ENCODE assay signal across 15 cellular contexts in genomic region chr6:147221739-147222138, GRCh38. TPM values are rescaled to one million over a fixed set of nuclear protein-coding genes. Genes with fewer than 3 reads are reported as not detected.
DNase-seq lines count a peak whose midpoint lies in the region; ATAC-seq and TF ChIP-seq lines count a peak whose summit lies in the region.
"Had no signal": no experiment of that assay in that cellular context is flagged by ENCODE, and none has a peak within 500 bp of the region (broad histone marks: within the 10 kb centered on the region; RNA-seq: fewer than 3 reads in every experiment).

No MANE protein-coding gene starts in this region.

- peak overlapping the region; percentile 1; the same call in 1 of the 2 replicates for H3K27ac ChIP-seq in ACC112 (ENCODE audit: low read depth, low read length)
- no peak overlapping the region for H3K27ac ChIP-seq in naive thymus-derived CD4-positive, alpha-beta T cell (ENCODE audit: low read depth, low read length)
- no peak overlapping the region for H3K27ac ChIP-seq in sigmoid colon
- H3K27ac ChIP-seq: BLaER1 treated with 17β-estradiol and CSF1 and Interleukin-3, amounts not matched to agents 10 nM and 100 nM had no signal

- peaks cover 15 to 72% (median 59%) of the 10 kb centered on the region in 7 donors for H3K4me1 Mint-ChIP-seq in naive thymus-derived CD4-positive, alpha-beta T cell

- 62 to 78% methylated on average over 4 of the region's 4 CpGs for WGBS in sigmoid colon, 2 donors

- no peaks in the 10 kb centered on the region for H3K9me3 ChIP-seq in adipocyte (ENCODE audit: control insufficient read depth, low read length)
- H3K9me3 ChIP-seq in naive thymus-derived CD4-positive, alpha-beta T cell (ENCODE audit: control insufficient read depth in 2 of 3, low read length in 3 of 3): no peaks in the 10 kb centered on the region
- H3K9me3 ChIP-seq in sigmoid colon: no peaks in the 10 kb centered on the region
- H3K9me3 ChIP-seq: BLaER1 treated with 17β-estradiol and CSF1 and Interleukin-3, amounts not matched to agents 10 nM and 100 nM; MG63 had no signal

- H3K36me3 ChIP-seq in ACC112 (ENCODE audit: insufficient read depth, low read length): peaks cover 50% of the 10 kb centered on the region
- peaks cover 44% of the 10 kb centered on the region for H3K36me3 ChIP-seq in adipocyte (ENCODE audit: control insufficient read depth, insufficient read depth, low read length, severe bottlenecking)
- H3K36me3 ChIP-seq in naive thymus-derived CD4-positive, alpha-beta T cell (ENCODE audit: control insufficient read depth in 2 of 3, insufficient read depth in 3 of 3, low read length in 3 of 3): no peaks in the 10 kb centered on the region
- H3K36me3 ChIP-seq in sigmoid colon: peaks cover 0 to 6% (median 0%) of the 10 kb centered on the region in 4 donors

- peaks cover 83% of the 10 kb centered on the region for H3K79me2 ChIP-seq in ACC112 (ENCODE audit: control insufficient read depth, insufficient read depth, low read length, unreplicated experiment)

- no peak for TF ChIP-seq EP300 in sigmoid colon (IDR thresholded peaks at IDR 0.05)

- H3K4me3 ChIP-seq in ACC112 (ENCODE audit: low read depth, low read length) (no peak overlapping the region), adipocyte (ENCODE audit: low read length) (peak overlapping the region; percentile 44), sigmoid colon (no peak overlapping the region)
- H3K4me3 ChIP-seq in naive thymus-derived CD4-positive, alpha-beta T cell (ENCODE audit: low read length): no peak overlapping the region
- H3K4me3 ChIP-seq: BLaER1 treated with 17β-estradiol and CSF1 and Interleukin-3, amounts not matched to agents 10 nM and 100 nM; MG63 had no signal

- no peak for TF ChIP-seq CTCF in sigmoid colon (IDR thresholded peaks at IDR 0.05)

- no peak overlapping the region for H3K9ac ChIP-seq in adipocyte (ENCODE audit: low read length)
- H3K9ac ChIP-seq: BLaER1 treated with 17β-estradiol and CSF1 and Interleukin-3, amounts not matched to agents 10 nM and 100 nM had no signal

- no peaks in the 10 kb centered on the region for H3K27me3 ChIP-seq in ACC112 (ENCODE audit: insufficient read depth, low read length)
- no peaks in the 10 kb centered on the region for H3K27me3 ChIP-seq in adipocyte (replicated peaks; ENCODE audit: control insufficient read depth, insufficient read depth, low read length)
- H3K27me3 ChIP-seq in naive thymus-derived CD4-positive, alpha-beta T cell (ENCODE audit: control insufficient read depth in 2 of 2, insufficient read depth in 2 of 2, low read length in 2 of 2): no peaks in the 10 kb centered on the region
- H3K27me3 ChIP-seq in sigmoid colon: no peaks in the 10 kb centered on the region
- H3K27me3 ChIP-seq: BLaER1 treated with 17β-estradiol and CSF1 and Interleukin-3, amounts not matched to agents 10 nM and 100 nM; MG63 had no signal

- H3K27me3 Mint-ChIP-seq in naive thymus-derived CD4-positive, alpha-beta T cell: no peaks in the 10 kb centered on the region

- peak overlapping the region in 2 of 10 donors; percentile 29 to 35 for H3K4me3 Mint-ChIP-seq in naive thymus-derived CD4-positive, alpha-beta T cell

- intact Hi-C loops in naive thymus-derived CD4-positive, alpha-beta T cell (cut with micrococcal nuclease): loop anchor here (1.0 to 5.0 kb wide), 7 partner anchors 18 to 364 kb away; no protein-coding TSS in a partner anchor
- intact Hi-C loops in sigmoid colon (cut with DNase I): no loop called here

- DNase-seq in adipocyte (ENCODE audit: low read depth) (no peak), HuH-7.5 (ENCODE audit: low spot score) (no peak), sigmoid colon (no peak)
- DNase-seq in naive thymus-derived CD4-positive, alpha-beta T cell: no peak
- DNase-seq in activated CD4-positive, alpha-beta T cell treated with anti-CD3 and anti-CD28 coated beads, Interleukin-2, amount 50 U/mL, for 1 hour: no peak
- no peak for DNase-seq in stimulated activated naive CD4-positive, alpha-beta T cell treated with Interleukin-2 at 50 U/mL for 16 hours (lab: John Stamatoyannopoulos, UW)
- DNase-seq: DMS79 treated with DMSO at 0.1 percent for 48 hours, MG63, NCI-H1092, NCI-H146, NCI-H2081 treated with DMSO at 0.1 percent for 48 hours, NCI-H510A treated with DMSO at 0.1 percent for 48 hours had no signal

- H3K27ac Mint-ChIP-seq in naive thymus-derived CD4-positive, alpha-beta T cell: peak overlapping the region in 7 of 9 donors; percentile 11 to 58 (median 39)

- CTCF ChIA-PET in naive thymus-derived CD4-positive, alpha-beta T cell (lab: Charles Lee): no interaction called here

- H3K9me3 Mint-ChIP-seq in naive thymus-derived CD4-positive, alpha-beta T cell: no peaks in the 10 kb centered on the region

- POLR2A ChIA-PET in naive thymus-derived CD4-positive, alpha-beta T cell (lab: Charles Lee): interaction anchor here (0.9 kb wide), 1 partner anchor 19 kb away, joined by 4 read pairs; no protein-coding TSS in a partner anchor

- no peak for TF ChIP-seq POLR2A in sigmoid colon (IDR thresholded peaks at IDR 0.05)

- peak; percentile 9 for ATAC-seq in HG02759 (IDR thresholded peaks at IDR 0.05; ENCODE audit: unreplicated experiment)
- ATAC-seq in naive thymus-derived CD4-positive, alpha-beta T cell: no peak

- no peak overlapping the region for H2AFZ ChIP-seq in ACC112 (ENCODE audit: low read length, unreplicated experiment)

- peaks cover 0 to 40% (median 15%) of the 10 kb centered on the region in 5 donors for H3K36me3 Mint-ChIP-seq in naive thymus-derived CD4-positive, alpha-beta T cell

- H3K4me1 ChIP-seq in ACC112 (ENCODE audit: control insufficient read depth, insufficient read depth, low read length, unreplicated experiment) (peaks cover 8% of the 10 kb centered on the region), adipocyte (ENCODE audit: control insufficient read depth, insufficient read depth, low read length) (peaks cover 20% of the 10 kb centered on the region), sigmoid colon (peaks cover 0 to 26% (median 14%) of the 10 kb centered on the region in 4 donors)
- H3K4me1 ChIP-seq in naive thymus-derived CD4-positive, alpha-beta T cell (ENCODE audit: control insufficient read depth in 2 of 2, insufficient read depth in 2 of 2, low read length in 2 of 2): peaks cover 0 to 5% of the 10 kb centered on the region in 2 donors

RNA-seq across cellular contexts. Expression of gene STXBP5, which starts 17.5 kb away (rescaled TPM):
- total RNA-seq in naive thymus-derived CD4-positive, alpha-beta T cell: 10 to 100 TPM; 17.9 to 47.4 (median 28.9) TPM
- 1 to 10 TPM; 2.5 to 4.9 TPM for polyA plus RNA-seq in naive thymus-derived CD4-positive, alpha-beta T cell
- 10 to 100 TPM; 24.2 to 34.3 (median 31.8) TPM for total RNA-seq in sigmoid colon
- 10 to 100 TPM; 16.0 to 20.8 (median 18.0) TPM for polyA plus RNA-seq in sigmoid colon
